In the genomic region with DNA sequence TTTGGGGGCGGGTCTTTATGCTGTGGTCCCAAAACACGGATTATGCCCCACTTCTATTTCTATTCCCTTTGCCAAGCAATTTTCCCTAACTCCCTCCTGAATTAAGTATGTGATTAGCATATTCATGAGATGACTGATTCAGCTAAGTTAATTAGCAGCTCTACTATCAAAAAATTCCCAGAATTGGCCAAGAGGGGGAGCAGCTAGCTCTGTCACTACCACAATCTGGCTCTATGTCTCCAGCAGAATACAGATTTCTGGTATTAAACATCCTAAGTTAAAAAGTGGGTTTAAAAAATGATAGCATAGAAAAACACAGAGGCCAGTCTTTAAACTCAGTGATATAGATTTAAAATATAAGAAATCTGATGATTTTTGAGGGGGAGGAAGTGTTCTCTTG, we compare ENCODE assay signal across 8 cellular contexts.
DNase-seq lines count a peak whose midpoint lies in the region; ATAC-seq and TF ChIP-seq lines count a peak whose summit lies in the region.

No MANE protein-coding gene starts in this region.

- no peaks in the 10 kb centered on the region for H3K27me3 Mint-ChIP-seq in neural progenitor cell (ENCODE audit: insufficient read depth, low read depth)

- no peaks in the 10 kb centered on the region for H3K4me1 ChIP-seq in left ventricle myocardium inferior
- peaks cover 9% of the 10 kb centered on the region for H3K4me1 ChIP-seq in neural progenitor cell

- no peak overlapping the region for H3K4me2 ChIP-seq in neural progenitor cell

- H3K36me3 Mint-ChIP-seq in neural progenitor cell, result peaks cover 14% of the 10 kb centered on the region

- H3K79me2 ChIP-seq in neural progenitor cell (ENCODE audit: low read depth), result peaks cover 46% of the 10 kb centered on the region

- H4K20me1 ChIP-seq in neural progenitor cell (ENCODE audit: low read depth), result peaks cover 6% of the 10 kb centered on the region

- no peaks in the 10 kb centered on the region for H3K27me3 ChIP-seq in left ventricle myocardium inferior (ENCODE audit: low read depth)
- H3K27me3 ChIP-seq in neural progenitor cell, result no peaks in the 10 kb centered on the region

- H3K4me3 ChIP-seq in left ventricle myocardium inferior (no peak overlapping the region), coronary artery (no peak overlapping the region), neural progenitor cell (no peak overlapping the region)

- ATAC-seq in GM18861 (IDR thresholded peaks at IDR 0.05; ENCODE audit: unreplicated experiment), result no peak

- H3K27ac Mint-ChIP-seq in neural progenitor cell, result no peak overlapping the region

- H3K9me3 Mint-ChIP-seq in neural progenitor cell, result no peaks in the 10 kb centered on the region

- no peak overlapping the region for H3K27ac ChIP-seq in left ventricle myocardium inferior (replicated peaks)
- H3K27ac ChIP-seq in coronary artery, result no peak overlapping the region
- H3K27ac ChIP-seq in neural progenitor cell, result no peak overlapping the region

- H3K9ac ChIP-seq in neural progenitor cell, result no peak overlapping the region

- peaks cover 7% of the 10 kb centered on the region for H3F3A ChIP-seq in neural progenitor cell (ENCODE audit: low read depth)

- H3K36me3 ChIP-seq in left ventricle myocardium inferior (no peaks in the 10 kb centered on the region), neural progenitor cell (peaks cover 13% of the 10 kb centered on the region)

- H3K4me1 Mint-ChIP-seq in neural progenitor cell, result peaks cover 35% of the 10 kb centered on the region

- no peak overlapping the region for H3K4me3 Mint-ChIP-seq in neural progenitor cell

- intact Hi-C loops in left ventricle myocardium inferior (cut with micrococcal nuclease) (loop anchor here (10.0 kb wide), 1 partner anchor 340 kb away; no protein-coding TSS in a partner anchor), cardiac septum (cut with DNase I) (loop anchor here (5.0 kb wide), 1 partner anchor 332 kb away; no protein-coding TSS in a partner anchor)

- DNase-seq in left ventricle myocardium inferior, result no peak
- no peak for DNase-seq in cardiac septum (ENCODE audit: low spot score)
- peak; percentile 19 for DNase-seq in NCI-H460 (ENCODE audit: extremely low read depth, low read depth)
- DNase-seq in coronary artery (ENCODE audit: low spot score), result no peak
- peak; percentile 52 for DNase-seq in neural progenitor cell (ENCODE audit: low spot score)
- no peak for DNase-seq in stimulated activated CD8-positive, alpha-beta memory T cell treated with anti-CD3 and anti-CD28 coated beads, Interleukin-4, amount 100 ng/mL, for 48 hours
- no peak for DNase-seq in NCI-H1930 (lab: John Stamatoyannopoulos, UW)

- no peak overlapping the region for H2AFZ ChIP-seq in neural progenitor cell (replicated peaks)

- TF ChIP-seq CTCF in left ventricle myocardium inferior (IDR thresholded peaks at IDR 0.05; ENCODE audit: borderline replicate concordance) (peak; percentile 52), coronary artery (IDR thresholded peaks at IDR 0.05) (peak; percentile 28), neural progenitor cell (IDR thresholded peaks at IDR 0.05) (peak; percentile 62)

- H3K9me3 ChIP-seq in left ventricle myocardium inferior (replicated peaks) (no peaks in the 10 kb centered on the region), neural progenitor cell (ENCODE audit: low read depth) (no peaks in the 10 kb centered on the region)

Comparison
In these comparisons a context has a peak if more than half of its experiments do, and no peak if none do; other contexts are left out.
1. DNase-seq: peak in NCI-H460 (single experiment) and neural progenitor cell (single experiment); none in left ventricle myocardium inferior (single experiment), cardiac septum (single experiment), coronary artery (single experiment), stimulated activated CD8-positive, alpha-beta memory T cell treated with anti-CD3 and anti-CD28 coated beads, Interleukin-4, amount 100 ng/mL, for 48 hours (single experiment) and NCI-H1930 (0 of 2).
2. Peak in every context shown above with its lines, with median percentiles within 50 percentile points of each other: CTCF ChIP-seq.